Comparison of ENCODE assay signal across 16 cellular contexts in the genomic region with DNA sequence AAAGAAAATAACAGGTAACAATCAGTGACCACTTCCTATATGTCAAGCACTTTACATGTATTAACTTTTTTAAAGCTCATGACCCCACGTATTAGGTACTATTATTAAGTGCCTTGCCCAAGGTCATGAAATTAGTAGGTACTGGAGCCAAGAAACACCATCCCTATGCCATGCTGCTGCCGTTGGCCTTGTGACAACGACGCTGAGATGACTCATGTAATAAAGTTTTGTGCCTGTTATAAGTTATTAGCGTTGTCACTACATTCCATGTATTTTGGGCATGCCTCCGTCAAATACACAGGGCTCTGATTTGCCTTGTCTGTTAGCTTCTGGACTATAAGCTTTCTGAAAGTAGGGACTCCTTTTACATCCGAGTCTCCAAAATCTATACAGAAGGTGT. TPM values are rescaled to one million over a fixed set of nuclear protein-coding genes. Genes with fewer than 3 reads are reported as not detected.
DNase-seq lines count a peak whose midpoint lies in the region; ATAC-seq, FAIRE-seq and TF ChIP-seq lines count a peak whose summit lies in the region.
"Had no signal": no experiment of that assay in that cellular context is flagged by ENCODE, and none has a peak within 500 bp of the region (broad histone marks: within the 10 kb centered on the region; RNA-seq: fewer than 3 reads in every experiment).

No MANE protein-coding gene starts in this region.

- H3K4me3 ChIP-seq in keratinocyte (ENCODE audit: control insufficient read depth in 2 of 3, extremely low read depth in 1 of 3, insufficient read depth in 2 of 3, low read depth in 1 of 3, low read length in 3 of 3) (peak overlapping the region in 2 of 3 experiments; percentile 35 to 36), thoracic aorta (peak overlapping the region; percentile 78)

- no peaks in the 10 kb centered on the region for H3K9me3 ChIP-seq in keratinocyte (ENCODE audit: control insufficient read depth, low read depth, low read length)
- H3K9me3 ChIP-seq in thoracic aorta: no peaks in the 10 kb centered on the region
- H3K9me3 ChIP-seq: mucosa of descending colon had no signal

- no peak overlapping the region for H2AFZ ChIP-seq in keratinocyte (ENCODE audit: control insufficient read depth, low read length)

- no peaks in the 10 kb centered on the region for H3K27me3 ChIP-seq in keratinocyte (ENCODE audit: control insufficient read depth, extremely low read depth, insufficient read depth, low read length)
- no peaks in the 10 kb centered on the region for H3K27me3 ChIP-seq in thoracic aorta (replicated peaks; ENCODE audit: insufficient read depth)
- H3K27me3 ChIP-seq in foreskin keratinocyte: no peaks in the 10 kb centered on the region

- no peak for ATAC-seq in activated T-cell treated with anti-CD3 and anti-CD28 coated beads, Interleukin-2, amount 50 U/mL, for 4 hours
- ATAC-seq in thoracic aorta (ENCODE audit: insufficient number of reproducible peaks, low FRiP score, low read depth): peak; percentile 55
- ATAC-seq in foreskin keratinocyte: no peak
- ATAC-seq: mucosa of descending colon had no signal

- H3K27ac ChIP-seq in keratinocyte (ENCODE audit: control insufficient read depth, insufficient read depth, low read length) (peak overlapping the region; percentile 19), thoracic aorta (peak overlapping the region in 1 of 2 donors; percentile 66), foreskin keratinocyte (no peak overlapping the region)

- FAIRE-seq in keratinocyte (lab: Jason Lieb, UNC): no peak
- no peak for FAIRE-seq in GM12892 (lab: Jason Lieb, UNC)
- FAIRE-seq: urothelium cell line had no signal

- H4K20me1 ChIP-seq in keratinocyte (ENCODE audit: control insufficient read depth, extremely low read depth, insufficient read depth, low read length): no peaks in the 10 kb centered on the region

- no peaks in the 10 kb centered on the region for H3K27me3 Mint-ChIP-seq in activated T-cell treated with anti-CD3 and anti-CD28 coated beads, Interleukin-2, amount 50 U/mL, for 4 hours (ENCODE audit: low read depth)
- no peaks in the 10 kb centered on the region for H3K27me3 Mint-ChIP-seq in activated naive CD8-positive, alpha-beta T cell

- H3K4me3 Mint-ChIP-seq in activated T-cell treated with anti-CD3 and anti-CD28 coated beads, Interleukin-2, amount 50 U/mL, for 4 hours: peak overlapping the region; percentile 87
- H3K4me3 Mint-ChIP-seq in activated naive CD8-positive, alpha-beta T cell: peak overlapping the region; percentile 87

- peaks cover 12% of the 10 kb centered on the region for H3K79me2 ChIP-seq in keratinocyte (ENCODE audit: control insufficient read depth, insufficient read depth, low read length)

- no peak for TF ChIP-seq POLR2A in GM12892 (IDR thresholded peaks at IDR 0.05; ENCODE audit: low read depth, low read length)

- peaks cover 55% of the 10 kb centered on the region for H3K4me1 Mint-ChIP-seq in activated T-cell treated with anti-CD3 and anti-CD28 coated beads, Interleukin-2, amount 50 U/mL, for 4 hours (ENCODE audit: low read depth)
- peaks cover 60% of the 10 kb centered on the region for H3K4me1 Mint-ChIP-seq in activated naive CD8-positive, alpha-beta T cell (ENCODE audit: low read depth)

- dilution Hi-C loops in keratinocyte (cut with MboI; ENCODE audit: extremely low pct_ligation_motif_present, low sequenced_read_pairs): no loop called here

- peaks cover 32% of the 10 kb centered on the region for H3K4me1 ChIP-seq in keratinocyte (ENCODE audit: control insufficient read depth, extremely low read depth, insufficient read depth, low read length)
- peaks cover 23 to 53% of the 10 kb centered on the region in 2 donors for H3K4me1 ChIP-seq in thoracic aorta (ENCODE audit: control insufficient read depth in 1 of 2, low read depth in 2 of 2)
- H3K4me1 ChIP-seq in foreskin keratinocyte: peaks cover 16% of the 10 kb centered on the region

- no peak overlapping the region for H3K9ac ChIP-seq in keratinocyte (ENCODE audit: control insufficient read depth, extremely low read depth, insufficient read depth, low read length)

- H3K36me3 Mint-ChIP-seq in activated T-cell treated with anti-CD3 and anti-CD28 coated beads, Interleukin-2, amount 50 U/mL, for 4 hours (ENCODE audit: insufficient read depth): no peaks in the 10 kb centered on the region
- no peaks in the 10 kb centered on the region for H3K36me3 Mint-ChIP-seq in activated naive CD8-positive, alpha-beta T cell

- no peaks in the 10 kb centered on the region for H3K9me3 Mint-ChIP-seq in activated T-cell treated with anti-CD3 and anti-CD28 coated beads, Interleukin-2, amount 50 U/mL, for 4 hours
- no peaks in the 10 kb centered on the region for H3K9me3 Mint-ChIP-seq in activated naive CD8-positive, alpha-beta T cell (ENCODE audit: low read depth)

- peak overlapping the region; percentile 50 for H3K27ac Mint-ChIP-seq in activated naive CD8-positive, alpha-beta T cell

- H3K36me3 ChIP-seq in keratinocyte (ENCODE audit: control insufficient read depth in 2 of 2, extremely low read depth in 1 of 2, insufficient read depth in 2 of 2, low read length in 2 of 2): no peaks in the 10 kb centered on the region
- no peaks in the 10 kb centered on the region for H3K36me3 ChIP-seq in thoracic aorta

- no peak for DNase-seq in activated T-cell treated with anti-CD3 and anti-CD28 coated beads, Interleukin-2, amount 50 U/mL, for 4 hours
- no peak for DNase-seq in activated T-cell treated with anti-CD3 and anti-CD28 coated beads, Interleukin-2, amount 50 U/mL, for 1 hour
- DNase-seq in keratinocyte (ENCODE audit: low read depth, low spot score) (no peak), thoracic aorta (ENCODE audit: low spot score) (peak; percentile 16), foreskin keratinocyte (no peak), NCI-H187 (lab: John Stamatoyannopoulos, UW) (no peak), GM12892 (ENCODE audit: insufficient read length) (no peak)
- DNase-seq: AML-193; amniotic stem cell; mucosa of descending colon; NCI-H524 treated with DMSO at 0.1 percent for 48 hours; stimulated activated CD4-positive, alpha-beta T cell treated with anti-CD3 and anti-CD28 coated beads, Interleukin-2, amount 100 ng/mL, for 24 hours; T1000 had no signal

- H3K9me1 ChIP-seq in keratinocyte (ENCODE audit: control insufficient read depth, extremely low read depth, insufficient read depth, low read length): peaks cover 2% of the 10 kb centered on the region

- no peak for TF ChIP-seq CTCF in keratinocyte (optimal IDR thresholded peaks at IDR 0.05 in 1 of 3, IDR thresholded peaks at IDR 0.05 in 1 of 3, conservative IDR thresholded peaks at IDR 0.05 in 1 of 3; ENCODE audit: extremely low read depth in 1 of 3, insufficient read depth in 2 of 3, low read length in 3 of 3)
- TF ChIP-seq CTCF in thoracic aorta (IDR thresholded peaks at IDR 0.05): no peak
- no peak for TF ChIP-seq CTCF in foreskin keratinocyte (conservative IDR thresholded peaks at IDR 0.05)

- peak overlapping the region; percentile 89 for H3K4me2 ChIP-seq in keratinocyte (ENCODE audit: control insufficient read depth, extremely low read depth, insufficient read depth, low read depth, low read length)

RNA-seq across cellular contexts. Expression of gene BBS2, which starts 1.4 kb away (rescaled TPM):
- total RNA-seq in activated T-cell treated with anti-CD3 and anti-CD28 coated beads, Interleukin-2, amount 50 U/mL, for 4 hours: 1 to 10 TPM; 6.2 to 8.2 (median 8.0) TPM
- polyA plus RNA-seq in keratinocyte (43.5 to 76.1 TPM (median 62.3 TPM) in 3 replicates), foreskin keratinocyte (22.9 and 25.4 TPM in 2 replicates)
- polyA plus RNA-seq in keratinocyte (2011; ENCODE audit: low read depth): 74.2 TPM
- polyA plus RNA-seq in keratinocyte (2011; cell fraction: cytosol; rRNA removed): 33.6 and 46.4 TPM in 2 replicates
- 117 and 121 TPM in 2 replicates for polyA plus RNA-seq in keratinocyte (2011; cell fraction: nucleus; rRNA removed)
- 27.3 and 30.6 TPM in 2 replicates for polyA plus RNA-seq in keratinocyte (2012; ENCODE audit: low replicate concordance)
- 52.7 to 75.6 TPM (median 52.9 TPM) in 3 replicates for polyA minus RNA-seq in keratinocyte
- 30.7 TPM for polyA minus RNA-seq in keratinocyte (2011; cell fraction: cytosol; rRNA and poly(A)+ RNA removed)
- 26.2 and 58.7 TPM in 2 replicates for polyA minus RNA-seq in keratinocyte (2011; cell fraction: nucleus; rRNA and poly(A)+ RNA removed)
- total RNA-seq in thoracic aorta (10 to 100 TPM; 33.3 to 39.3 TPM), foreskin keratinocyte (53.4 and 57.8 TPM in 2 replicates)
- polyA plus RNA-seq in GM12892 (2012; ENCODE audit: missing spikeins): 25.7 TPM

RNA-seq across cellular contexts. Expression of gene MT4, which starts 46.4 kb away (rescaled TPM):
- total RNA-seq in activated T-cell treated with anti-CD3 and anti-CD28 coated beads, Interleukin-2, amount 50 U/mL, for 4 hours: not detected
- polyA plus RNA-seq in keratinocyte (0.77 to 2.1 TPM in 2 of 3 replicates, not detected in the other), foreskin keratinocyte (not detected in 2 replicates)
- not detected for polyA plus RNA-seq in keratinocyte (2011; ENCODE audit: low read depth)
- 3.8 TPM in 1 of 2 replicates, not detected in the other for polyA plus RNA-seq in keratinocyte (2011; cell fraction: cytosol; rRNA removed)
- polyA plus RNA-seq in keratinocyte (2011; cell fraction: nucleus; rRNA removed): not detected in 2 replicates
- polyA plus RNA-seq in keratinocyte (2012; ENCODE audit: low replicate concordance): 4.3 TPM in 1 of 2 replicates, not detected in the other
- polyA minus RNA-seq in keratinocyte: 5.2 TPM in 1 of 3 replicates, not detected in the others
- not detected for polyA minus RNA-seq in keratinocyte (2011; cell fraction: cytosol; rRNA and poly(A)+ RNA removed)
- polyA minus RNA-seq in keratinocyte (2011; cell fraction: nucleus; rRNA and poly(A)+ RNA removed): not detected in 2 replicates
- total RNA-seq in thoracic aorta (not detected), foreskin keratinocyte (not detected in 2 replicates)
- not detected for polyA plus RNA-seq in GM12892 (2012; ENCODE audit: missing spikeins)
- total RNA-seq: LHCN-M2, mucosa of descending colon had no signal
